14 cellular contexts compared by ENCODE assay signal in the genomic region with DNA sequence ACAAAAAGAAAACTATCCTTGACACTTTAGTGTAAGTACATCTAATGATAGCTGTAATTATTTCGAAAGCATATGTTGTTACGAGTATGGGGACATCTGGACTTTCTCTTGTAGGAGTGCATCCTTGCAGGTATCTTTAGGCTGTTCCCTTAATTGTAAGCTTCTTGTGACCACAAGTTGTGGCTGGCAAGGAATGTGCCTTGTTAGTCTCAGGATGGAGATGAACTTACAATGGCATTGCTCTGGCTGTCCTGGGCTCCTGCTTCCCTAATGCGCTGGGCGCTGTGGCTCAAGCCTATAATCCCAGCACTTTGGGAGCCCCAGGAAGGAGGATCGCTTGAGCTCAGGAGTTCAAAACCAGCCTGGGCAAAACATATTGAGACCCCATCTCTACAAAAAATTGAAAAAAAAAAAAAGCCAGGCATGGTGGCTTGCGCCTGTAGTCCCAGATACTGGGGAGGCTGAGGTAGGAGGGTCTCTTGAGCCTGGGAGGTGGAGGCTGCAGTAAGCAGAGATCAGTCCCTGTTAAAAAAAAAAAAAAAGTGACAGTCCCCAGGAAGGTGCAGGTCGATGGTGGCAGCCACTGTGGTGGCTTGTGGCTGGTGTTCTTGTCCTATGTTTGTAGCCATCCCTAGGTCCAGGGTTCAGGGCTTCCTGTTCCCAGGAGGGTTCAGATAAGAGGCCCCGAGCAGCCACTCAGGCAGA. TPM values are rescaled to one million over a fixed set of nuclear protein-coding genes. Genes with fewer than 3 reads are reported as not detected.
DNase-seq lines count a peak whose midpoint lies in the region; ATAC-seq, FAIRE-seq and TF ChIP-seq lines count a peak whose summit lies in the region.
"Had no signal": no experiment of that assay in that cellular context is flagged by ENCODE, and none has a peak within 500 bp of the region (broad histone marks: within the 10 kb centered on the region; RNA-seq: fewer than 3 reads in every experiment).

No MANE protein-coding gene starts in this region.

- no peak overlapping the region for H2BK120ac ChIP-seq in H1 (replicated peaks; ENCODE audit: low read depth, low read length)

- no peaks in the 10 kb centered on the region for H3K79me1 ChIP-seq in H1 (ENCODE audit: low read depth, low read length)

- no peak overlapping the region for H2BK15ac ChIP-seq in H1 (ENCODE audit: low read length)

- peaks cover 4 to 14% (median 9%) of the 10 kb centered on the region in 4 experiments for H3K4me1 ChIP-seq in H1 (replicated peaks in 1 of 4; ENCODE audit: control insufficient read depth in 3 of 4, insufficient read depth in 4 of 4, low read length in 3 of 4)
- H3K4me1 ChIP-seq in pancreas, result peaks cover 9 to 21% (median 20%) of the 10 kb centered on the region in 3 donors

- H3K14ac ChIP-seq in H1 (ENCODE audit: insufficient read length), result no peak overlapping the region

- H3K27me3 ChIP-seq in H1 (replicated peaks in 1 of 4; ENCODE audit: control insufficient read depth in 3 of 4, extremely low read depth in 1 of 4, insufficient read depth in 3 of 4, low read length in 3 of 4), result no peaks in the 10 kb centered on the region; a peak in 1 of 7 replicates
- no peaks in the 10 kb centered on the region for H3K27me3 ChIP-seq in pancreas
- H3K27me3 ChIP-seq: gastrocnemius medialis had no signal

- no peak overlapping the region for H3K9ac ChIP-seq in H1 (replicated peaks in 1 of 4; ENCODE audit: extremely low read depth in 1 of 4, low read depth in 3 of 4, low read length in 3 of 4)

- H3K27ac ChIP-seq in H1 (ENCODE audit: low read depth, low read length) (no peak overlapping the region), pancreas (peak overlapping the region; percentile 50 to 80 (median 64)), substantia nigra (ENCODE audit: low read depth, low read length, poor library complexity, severe bottlenecking) (no peak overlapping the region)
- H3K27ac ChIP-seq: neutrophil had no signal

- ATAC-seq in pancreas, result no peak
- ATAC-seq: SK-N-SH treated with all-trans-retinoic acid at 6 μM for 48 hours had no signal

- no peak overlapping the region for H2BK5ac ChIP-seq in H1 (ENCODE audit: low read depth, low read length)

- no peaks in the 10 kb centered on the region for H3K36me3 Mint-ChIP-seq in activated CD4-positive, alpha-beta T cell treated with anti-CD3 and anti-CD28 coated beads, Interleukin-2, amount 10 ng/mL, durations not matched to agents 24 days and 14 days (ENCODE audit: low read depth)
- no peaks in the 10 kb centered on the region for H3K36me3 Mint-ChIP-seq in IgD-negative memory B cell

- H3K27ac Mint-ChIP-seq in activated CD4-positive, alpha-beta T cell treated with anti-CD3 and anti-CD28 coated beads, Interleukin-2, amount 10 ng/mL, durations not matched to agents 24 days and 14 days, result no peak overlapping the region
- H3K27ac Mint-ChIP-seq in IgD-negative memory B cell, result no peak overlapping the region

- no peak for TF ChIP-seq EP300 in H1 (IDR thresholded peaks at IDR 0.05; ENCODE audit: borderline replicate concordance in 1 of 2, low read depth in 2 of 2, low read length in 2 of 2)

- H4K5ac ChIP-seq in H1 (ENCODE audit: insufficient read length, low read depth, low read length), result no peak overlapping the region

- no peaks in the 10 kb centered on the region for H4K20me1 ChIP-seq in H1 (replicated peaks in 1 of 2; ENCODE audit: control insufficient read depth in 1 of 2, insufficient read depth in 2 of 2, low read length in 2 of 2)

- H3K79me2 ChIP-seq in H1 (ENCODE audit: control insufficient read depth in 1 of 2, insufficient read depth in 2 of 2, low read length in 2 of 2), result no peaks in the 10 kb centered on the region

- WGBS in H1 (ENCODE audit: extremely low coverage in 1 of 2, insufficient coverage in 1 of 2, insufficient read length in 1 of 2, insufficient replicate concordance in 2 of 2, low coverage in 1 of 2, low lambda C conversion rate in 2 of 2, missing lambda C conversion rate in 1 of 2), 2 experiments, result 85% methylated on average over 8 of the region's 8 CpGs; no CpG with 5 or more reads in 1 of the 2 experiments
- 80 to 83% methylated on average over 8 of the region's 8 CpGs for WGBS in pancreas, 2 donors

- no peak for FAIRE-seq in H1 (lab: Jason Lieb, UNC)
- no peak for FAIRE-seq in pancreas (lab: Jason Lieb, UNC)
- FAIRE-seq: A549 had no signal

- peaks cover 9% of the 10 kb centered on the region; the same call in 1 of the 2 replicates for H3K23me2 ChIP-seq in H1 (ENCODE audit: low read depth, low read length)

- H3K56ac ChIP-seq in H1 (replicated peaks; ENCODE audit: insufficient read length, low read depth, low read length), result no peak overlapping the region

- H4K8ac ChIP-seq in H1 (ENCODE audit: extremely low read depth, insufficient read depth, low read length), result no peak overlapping the region

- H2AFZ ChIP-seq in H1 (ENCODE audit: low read length), result no peak overlapping the region

- H3K18ac ChIP-seq in H1 (ENCODE audit: extremely low read depth, low read length), result no peak overlapping the region

- H2BK12ac ChIP-seq in H1 (ENCODE audit: low read depth, low read length), result 0 out of 2 replicates have a peak overlapping the region, but pooled peaks have one; percentile 39

- no peak overlapping the region for H2BK20ac ChIP-seq in H1 (ENCODE audit: low read length)

- peak overlapping the region in 1 of 4 experiments; percentile 52; a peak in 2 of 8 replicates for H3K4me3 ChIP-seq in H1 (ENCODE audit: extremely low read depth in 1 of 4, insufficient read depth in 2 of 4, low read depth in 3 of 4, low read length in 4 of 4)
- no peak overlapping the region for H3K4me3 ChIP-seq in pancreas

- H3K36me3 ChIP-seq in H1 (ENCODE audit: control insufficient read depth in 2 of 4, insufficient read depth in 4 of 4, low read length in 3 of 4) (no peaks in the 10 kb centered on the region), pancreas (no peaks in the 10 kb centered on the region)
- H3K36me3 ChIP-seq: gastrocnemius medialis, neutrophil had no signal

- H4K91ac ChIP-seq in H1 (replicated peaks; ENCODE audit: insufficient read length, low read length), result peak overlapping the region; percentile 82

- H3K4me1 Mint-ChIP-seq in activated CD4-positive, alpha-beta T cell treated with anti-CD3 and anti-CD28 coated beads, Interleukin-2, amount 10 ng/mL, durations not matched to agents 24 days and 14 days, result peaks cover 9% of the 10 kb centered on the region
- H3K4me1 Mint-ChIP-seq in IgD-negative memory B cell, result peaks cover 0 to 10% (median 6%) of the 10 kb centered on the region in 3 donors

- CTCF ChIA-PET in H1 (lab: Charles Lee; ENCODE audit: partially characterized antibody), result interaction anchor here (0.6 to 1.2 kb wide), 2 partner anchors 30 to 106 kb away, joined by 3 to 5 read pairs; no protein-coding TSS in a partner anchor

- peak overlapping the region; percentile 44 for H3K4me3 Mint-ChIP-seq in activated CD4-positive, alpha-beta T cell treated with anti-CD3 and anti-CD28 coated beads, Interleukin-2, amount 10 ng/mL, durations not matched to agents 24 days and 14 days
- peak overlapping the region in 3 of 4 donors; percentile 86 to 94 (median 90) for H3K4me3 Mint-ChIP-seq in IgD-negative memory B cell

- no peak overlapping the region for H2AK5ac ChIP-seq in H1 (ENCODE audit: low read depth, low read length)

- H3K23ac ChIP-seq in H1 (ENCODE audit: insufficient read length), result no peak overlapping the region

- DNase-seq in activated CD4-positive, alpha-beta T cell treated with anti-CD3 and anti-CD28 coated beads, Interleukin-2, amount 10 ng/mL, durations not matched to agents 24 days and 14 days, result no peak
- DNase-seq in activated CD4-positive, alpha-beta T cell treated with anti-CD3 and anti-CD28 coated beads for 1 hour, result no peak
- peak in 1 of 2 experiments; percentile 39 for DNase-seq in H1 (ENCODE audit: low read depth in 1 of 2, low spot score in 2 of 2)
- DNase-seq in pancreas, result no peak
- no peak for DNase-seq in DMS53 treated with DMSO at 0.1 percent for 48 hours (lab: John Stamatoyannopoulos, UW; ENCODE audit: unreplicated experiment)
- no peak for DNase-seq in substantia nigra (lab: John Stamatoyannopoulos, UW)
- no peak for DNase-seq in activated CD8-positive, alpha-beta memory T cell treated with anti-CD3 and anti-CD28 coated beads for 24 hours
- DNase-seq: NCI-H2081 treated with DMSO at 0.1 percent for 48 hours had no signal

- no peak for TF ChIP-seq CTCF in H1 (IDR thresholded peaks at IDR 0.05; ENCODE audit: control extremely low read depth in 1 of 3, insufficient read depth in 1 of 3, low read depth in 1 of 3, low read length in 3 of 3)
- no peak for TF ChIP-seq CTCF in pancreas (IDR thresholded peaks at IDR 0.05)

- H3K4me2 ChIP-seq in H1 (ENCODE audit: insufficient read depth in 1 of 2, low read depth in 2 of 2, low read length in 2 of 2), result peak overlapping the region in 1 of 2 experiments; percentile 61; a peak in 2 of 4 replicates

- intact Hi-C loops in activated CD4-positive, alpha-beta T cell treated with anti-CD3 and anti-CD28 coated beads, Interleukin-2, amount 10 ng/mL, durations not matched to agents 24 days and 14 days (cut with micrococcal nuclease), result no loop called here
- intact Hi-C loops in pancreas (cut with DNase I), result no loop called here

- H3K27me3 Mint-ChIP-seq in activated CD4-positive, alpha-beta T cell treated with anti-CD3 and anti-CD28 coated beads, Interleukin-2, amount 10 ng/mL, durations not matched to agents 24 days and 14 days, result no peaks in the 10 kb centered on the region
- peaks cover 2% of the 10 kb centered on the region for H3K27me3 Mint-ChIP-seq in IgD-negative memory B cell

- no peak for TF ChIP-seq RAD21 in H1 (IDR thresholded peaks at IDR 0.05 in 1 of 2, conservative IDR thresholded peaks at IDR 0.05 in 1 of 2; ENCODE audit: low read depth in 2 of 2, low read length in 2 of 2)

- POLR2A ChIA-PET in H1 (lab: Charles Lee; ENCODE audit: partially characterized antibody), result interaction anchor here (1.3 to 1.4 kb wide), 2 partner anchors 10 to 15 kb away, joined by 3 read pairs; no protein-coding TSS in a partner anchor

- H3K9me3 Mint-ChIP-seq in activated CD4-positive, alpha-beta T cell treated with anti-CD3 and anti-CD28 coated beads, Interleukin-2, amount 10 ng/mL, durations not matched to agents 24 days and 14 days, result peaks cover 5% of the 10 kb centered on the region
- H3K9me3 Mint-ChIP-seq in IgD-negative memory B cell, result peaks cover 0 to 2% (median 0%) of the 10 kb centered on the region in 3 donors

- no peak for TF ChIP-seq POLR2A in H1 (IDR thresholded peaks at IDR 0.05; ENCODE audit: control extremely low read depth in 1 of 2, low read depth in 2 of 2, low read length in 2 of 2)

- H3K9me3 ChIP-seq in H1 (ENCODE audit: insufficient read depth in 2 of 2, low read depth in 1 of 2, low read length in 1 of 2), result no peaks in the 10 kb centered on the region
- H3K9me3 ChIP-seq in pancreas, result no peaks in the 10 kb centered on the region
- H3K9me3 ChIP-seq: A549, gastrocnemius medialis, neutrophil had no signal

- no peak overlapping the region for H3K4ac ChIP-seq in H1 (replicated peaks; ENCODE audit: insufficient read length, low read depth, low read length)

RNA-seq across cellular contexts. Expression of a gene that starts 23.7 kb away (rescaled TPM):
- 8.6 and 8.8 TPM in 2 replicates for total RNA-seq in activated CD4-positive, alpha-beta T cell treated with anti-CD3 and anti-CD28 coated beads, Interleukin-2, amount 10 ng/mL, durations not matched to agents 24 days and 14 days
- polyA plus RNA-seq in IgD-negative memory B cell, result 1.8 TPM
- total RNA-seq in H1 (2021; fragmentation: NEBNext Ultra II Directional; extraction: Animal tissue kit (Norgen Biotek cat#: 25700)), result 8.9 and 9.7 TPM in 2 replicates
- polyA plus RNA-seq in H1 (2011; rRNA removed), result 2.6 and 4.5 TPM in 2 replicates
- polyA plus RNA-seq in H1 (2011; cell fraction: cytosol; rRNA removed), result 2.7 TPM
- 9.9 TPM for polyA plus RNA-seq in H1 (2011; cell fraction: nucleus; rRNA removed)
- polyA plus RNA-seq in H1 (2012, experiment 1 of 2), result 5.3 to 8.0 TPM (median 5.5 TPM) in 4 replicates
- 2.4 TPM for polyA plus RNA-seq in H1 (2012, experiment 2 of 2)
- 4.8 TPM for polyA plus RNA-seq in H1 (2013, experiment 1 of 2)
- 5.1 TPM for polyA plus RNA-seq in H1 (2013, experiment 2 of 2)
- polyA minus RNA-seq in H1 (2011; rRNA and poly(A)+ RNA removed), result 5.4 and 9.3 TPM in 2 replicates
- 5.7 TPM for polyA minus RNA-seq in H1 (2011; cell fraction: cytosol; rRNA and poly(A)+ RNA removed)
- 7.7 TPM for polyA minus RNA-seq in H1 (2011; cell fraction: nucleus; rRNA and poly(A)+ RNA removed)
- total RNA-seq in pancreas, result 10 to 100 TPM; 20.9 to 33.9 (median 24.5) TPM
- 10 to 100 TPM; 31.4 to 33.8 TPM for polyA plus RNA-seq in pancreas

RNA-seq across cellular contexts. Expression of a gene that starts 57.2 kb away (rescaled TPM):
- 0.12 and 0.19 TPM in 2 replicates for total RNA-seq in activated CD4-positive, alpha-beta T cell treated with anti-CD3 and anti-CD28 coated beads, Interleukin-2, amount 10 ng/mL, durations not matched to agents 24 days and 14 days
- polyA plus RNA-seq in IgD-negative memory B cell (2.0 TPM), H1 (2011; rRNA removed) (not detected in 2 replicates), pancreas (10 to 100 TPM in 1 of 2 donors, 1 to 10 TPM in 1; 2.9 to 28.6 TPM)
- total RNA-seq in H1 (2021; fragmentation: NEBNext Ultra II Directional; extraction: Animal tissue kit (Norgen Biotek cat#: 25700)), result not detected in 2 replicates
- polyA plus RNA-seq in H1 (2011; cell fraction: cytosol; rRNA removed), result 0.03 TPM
- not detected for polyA plus RNA-seq in H1 (2011; cell fraction: nucleus; rRNA removed)
- polyA plus RNA-seq in H1 (2012, experiment 1 of 2), result not detected in 4 replicates
- polyA plus RNA-seq in H1 (2012, experiment 2 of 2), result not detected
- polyA plus RNA-seq in H1 (2013, experiment 1 of 2), result under 0.01 TPM
- 0.02 TPM for polyA plus RNA-seq in H1 (2013, experiment 2 of 2)
- 0.16 TPM in 1 of 2 replicates, not detected in the other for polyA minus RNA-seq in H1 (2011; rRNA and poly(A)+ RNA removed)
- polyA minus RNA-seq in H1 (2011; cell fraction: cytosol; rRNA and poly(A)+ RNA removed), result not detected
- 0.20 TPM for polyA minus RNA-seq in H1 (2011; cell fraction: nucleus; rRNA and poly(A)+ RNA removed)
- total RNA-seq in pancreas, result 1 to 10 TPM in 4 of 6 donors, under 1 TPM in 2; 0.67 to 5.6 (median 1.6) TPM
- total RNA-seq: H4 had no signal

Comparison
In these comparisons a context has a peak if more than half of its experiments do, and no peak if none do; other contexts are left out.
1. H3K27ac ChIP-seq: peak in pancreas (4 of 4); none in H1 (single experiment) and substantia nigra (single experiment).